ENCODE assay signal across 28 cellular contexts in the genomic region with DNA sequence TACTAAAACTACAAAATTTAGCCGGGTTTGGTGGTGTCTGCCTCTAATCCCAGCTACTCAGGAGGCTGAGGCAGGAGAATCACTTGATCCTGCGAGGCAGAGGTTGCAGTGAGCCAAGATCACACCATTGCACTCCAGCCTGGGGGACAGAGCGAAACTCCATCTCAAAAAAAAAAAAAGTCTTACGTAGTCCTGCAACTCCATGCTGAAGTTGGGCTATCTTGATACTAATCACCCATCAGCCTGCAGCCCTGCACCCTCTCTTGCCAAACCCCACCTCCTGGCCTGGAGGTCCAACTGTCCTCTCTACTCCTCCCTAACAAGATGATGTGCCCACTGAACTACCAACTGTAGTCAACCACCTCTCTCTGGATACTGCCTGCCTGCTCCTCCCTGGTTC. TPM values are rescaled to one million over a fixed set of nuclear protein-coding genes. Genes with fewer than 3 reads are reported as not detected.
DNase-seq lines count a peak whose midpoint lies in the region; ATAC-seq and TF ChIP-seq lines count a peak whose summit lies in the region.
"Had no signal": no experiment of that assay in that cellular context is flagged by ENCODE, and none has a peak within 500 bp of the region (broad histone marks: within the 10 kb centered on the region; RNA-seq: fewer than 3 reads in every experiment).

No MANE protein-coding gene starts in this region.

- no peaks in the 10 kb centered on the region for H3K27me3 ChIP-seq in CD8-positive, alpha-beta memory T cell (ENCODE audit: insufficient read depth, low read length, poor library complexity, severe bottlenecking)
- H3K27me3 ChIP-seq: brain microvascular endothelial cell, Peyer's patch, SJCRH30, tibial artery had no signal

- peaks cover 0 to under 1% (median 0%) of the 10 kb centered on the region in 7 donors for H3K9me3 Mint-ChIP-seq in CD14-positive monocyte
- H3K9me3 Mint-ChIP-seq in CD8-positive, alpha-beta memory T cell: no peaks in the 10 kb centered on the region
- H3K9me3 Mint-ChIP-seq in central memory CD8-positive, alpha-beta T cell: no peaks in the 10 kb centered on the region
- H3K9me3 Mint-ChIP-seq in nephron: no peaks in the 10 kb centered on the region
- H3K9me3 Mint-ChIP-seq: HFFc6, T-cell had no signal

- intact Hi-C loops in CD14-positive monocyte (cut with micrococcal nuclease): loop anchor here (5.0 to 10.0 kb wide), 3 partner anchors 108 to 188 kb away; a partner anchor contains a TSS

- no peaks in the 10 kb centered on the region for H3K36me3 ChIP-seq in CD8-positive, alpha-beta memory T cell (ENCODE audit: insufficient read depth, low read length)
- H3K36me3 ChIP-seq: brain microvascular endothelial cell, Peyer's patch, SJCRH30, tibial artery had no signal

- H3K4me3 Mint-ChIP-seq in CD14-positive monocyte (no peak overlapping the region), nephron (peak overlapping the region in 2 of 3 experiments; percentile 17 to 65)
- peak overlapping the region in 2 of 7 donors; percentile 28 to 67 for H3K4me3 Mint-ChIP-seq in CD8-positive, alpha-beta memory T cell
- H3K4me3 Mint-ChIP-seq in central memory CD8-positive, alpha-beta T cell: no peak overlapping the region
- H3K4me3 Mint-ChIP-seq: activated CD4-positive, alpha-beta T cell treated with anti-CD3 and anti-CD28 coated beads for 36 hours; HFFc6 had no signal

- H3K27ac Mint-ChIP-seq in CD14-positive monocyte: peak overlapping the region in 6 of 7 donors; percentile 11 to 65 (median 31)
- peak overlapping the region in 5 of 8 donors; percentile 12 to 78 (median 55) for H3K27ac Mint-ChIP-seq in CD8-positive, alpha-beta memory T cell
- peak overlapping the region; percentile 3 for H3K27ac Mint-ChIP-seq in central memory CD8-positive, alpha-beta T cell (ENCODE audit: low read depth)
- peak overlapping the region; percentile 86 to 94 (median 93) for H3K27ac Mint-ChIP-seq in nephron

- no peak overlapping the region for H3K4me3 ChIP-seq in CD8-positive, alpha-beta memory T cell (ENCODE audit: low read length)
- H3K4me3 ChIP-seq: Peyer's patch, SJCRH30, tibial artery had no signal

- peaks cover 31% of the 10 kb centered on the region for H3K4me1 ChIP-seq in CD8-positive, alpha-beta memory T cell (ENCODE audit: insufficient read depth, low read length)
- H3K4me1 ChIP-seq: parathyroid adenoma, SJCRH30 had no signal

- CTCF ChIA-PET in CD8-positive, alpha-beta memory T cell (lab: Charles Lee): no interaction called here

- no peak overlapping the region for H3K27ac ChIP-seq in CD8-positive, alpha-beta memory T cell (ENCODE audit: low read depth, low read length)
- H3K27ac ChIP-seq: brain microvascular endothelial cell, KMS-11, parathyroid adenoma, Peyer's patch, SJCRH30, tibial artery had no signal

- no peaks in the 10 kb centered on the region for H3K9me3 ChIP-seq in CD8-positive, alpha-beta memory T cell (ENCODE audit: low read length)
- H3K9me3 ChIP-seq: Peyer's patch, SJCRH30, tibial artery had no signal

- no peak for ATAC-seq in central memory CD8-positive, alpha-beta T cell (replicated peaks; ENCODE audit: extremely low read depth, poor library complexity, severe bottlenecking)
- ATAC-seq in HG02938 (IDR thresholded peaks at IDR 0.05; ENCODE audit: unreplicated experiment) (no peak), HG03520 (IDR thresholded peaks at IDR 0.05; ENCODE audit: unreplicated experiment) (no peak), HG03045 (IDR thresholded peaks at IDR 0.05; ENCODE audit: unreplicated experiment) (no peak)
- ATAC-seq: activated CD4-positive, alpha-beta T cell treated with anti-CD3 and anti-CD28 coated beads for 36 hours; esophagus mucosa; left colon; right cardiac atrium; stimulated activated naive CD8-positive, alpha-beta T cell treated with anti-CD3 and anti-CD28 coated beads, Interleukin-15, Interleukin-2, amounts not matched to agents 100 U/mL and 50 U/mL, for 24 hours; T-cell had no signal

- H3K27me3 Mint-ChIP-seq in CD14-positive monocyte (ENCODE audit: low read depth in 3 of 3) (no peaks in the 10 kb centered on the region), nephron (ENCODE audit: low read depth) (no peaks in the 10 kb centered on the region)
- H3K27me3 Mint-ChIP-seq in CD8-positive, alpha-beta memory T cell: peaks cover 0 to 3% of the 10 kb centered on the region in 2 donors
- no peaks in the 10 kb centered on the region for H3K27me3 Mint-ChIP-seq in central memory CD8-positive, alpha-beta T cell
- H3K27me3 Mint-ChIP-seq: activated CD4-positive, alpha-beta T cell treated with anti-CD3 and anti-CD28 coated beads for 36 hours; T-cell had no signal

- DNase-seq in CD14-positive monocyte (ENCODE audit: low spot score) (no peak), NCI-H1694 (lab: John Stamatoyannopoulos, UW) (no peak)
- no peak for DNase-seq in CD8-positive, alpha-beta memory T cell
- no peak for DNase-seq in central memory CD8-positive, alpha-beta T cell (ENCODE audit: low spot score in 2 of 2)
- DNase-seq: activated CD4-positive, alpha-beta T cell treated with anti-CD3 and anti-CD28 coated beads for 36 hours; brain microvascular endothelial cell; effector CD8-positive, alpha-beta T cell; foreskin melanocyte; NCI-H146; NCI-H524; SJCRH30; stimulated activated CD4-positive, alpha-beta T cell treated with anti-CD3 and anti-CD28 coated beads, Interleukin-12 subunit alpha, Interleukin-12 subunit beta, amount 100 ng/mL, for 4 hours; stimulated activated CD4-positive, alpha-beta T cell treated with anti-CD3 and anti-CD28 coated beads, Interleukin-4, amount 100 ng/mL, for 4 hours; stimulated activated naive CD8-positive, alpha-beta T cell treated with anti-CD3 and anti-CD28 coated beads, Interleukin-15, Interleukin-2, amounts not matched to agents 100 U/mL and 50 U/mL, for 24 hours; T-cell; tibial artery had no signal

- peaks cover 10 to 22% of the 10 kb centered on the region in 2 donors for H3K36me3 Mint-ChIP-seq in CD14-positive monocyte
- peaks cover 0 to 24% (median 5%) of the 10 kb centered on the region in 3 donors for H3K36me3 Mint-ChIP-seq in CD8-positive, alpha-beta memory T cell
- H3K36me3 Mint-ChIP-seq in central memory CD8-positive, alpha-beta T cell (ENCODE audit: insufficient read depth): peaks cover 17% of the 10 kb centered on the region
- H3K36me3 Mint-ChIP-seq in nephron (ENCODE audit: low read depth): peaks cover 14% of the 10 kb centered on the region

- TF ChIP-seq CTCF in CD14-positive monocyte (IDR thresholded peaks at IDR 0.05) (no peak), nephron (IDR thresholded peaks at IDR 0.05; ENCODE audit: unreplicated experiment in 3 of 3) (no peak)

- POLR2A ChIA-PET in CD8-positive, alpha-beta memory T cell (lab: Charles Lee): no interaction called here

- H3K4me1 Mint-ChIP-seq in CD14-positive monocyte (peaks cover 21% of the 10 kb centered on the region), nephron (peaks cover 59% of the 10 kb centered on the region)
- peaks cover 70 to 88% (median 86%) of the 10 kb centered on the region in 3 donors for H3K4me1 Mint-ChIP-seq in CD8-positive, alpha-beta memory T cell
- peaks cover 76% of the 10 kb centered on the region for H3K4me1 Mint-ChIP-seq in central memory CD8-positive, alpha-beta T cell

RNA-seq across cellular contexts. Expression of a gene that starts 4.8 kb away (rescaled TPM):
- 10 to 100 TPM; 25.4 to 31.6 TPM for polyA plus RNA-seq in CD14-positive monocyte
- total RNA-seq in CD8-positive, alpha-beta memory T cell: 10 to 100 TPM; 40.9 to 41.8 TPM
- 41.7 TPM for polyA plus RNA-seq in CD8-positive, alpha-beta memory T cell

RNA-seq across cellular contexts. Expression of a gene that starts 26.4 kb away (rescaled TPM):
- polyA plus RNA-seq in CD14-positive monocyte: 10 to 100 TPM; 19.0 to 23.2 TPM
- total RNA-seq in CD8-positive, alpha-beta memory T cell: 10 to 100 TPM; 34.2 to 39.1 TPM
- 33.8 TPM for polyA plus RNA-seq in CD8-positive, alpha-beta memory T cell

RNA-seq across cellular contexts. Expression of a gene that starts 35.5 kb away (rescaled TPM):
- polyA plus RNA-seq in CD14-positive monocyte: not detected
- total RNA-seq in CD8-positive, alpha-beta memory T cell: under 1 TPM; 0.04 to 0.11 TPM
- polyA plus RNA-seq in CD8-positive, alpha-beta memory T cell: not detected
- total RNA-seq: activated CD4-positive, alpha-beta T cell treated with anti-CD3 and anti-CD28 coated beads for 36 hours; G401; SJCRH30 had no signal

Comparison
In these comparisons a context has a peak if more than half of its experiments do, and no peak if none do; other contexts are left out.
1. H3K27ac Mint-ChIP-seq: peak in every context shown above with its lines; median percentile 93 in nephron; 55 in CD8-positive, alpha-beta memory T cell; 31 in CD14-positive monocyte; 3 in central memory CD8-positive, alpha-beta T cell.
2. H3K4me3 Mint-ChIP-seq: peak in nephron (2 of 3); none in CD14-positive monocyte (0 of 2) and central memory CD8-positive, alpha-beta T cell (single experiment).